1 cellular context compared by ENCODE assay signal in genomic region chr3:195911946-195912270, GRCh38.
TF ChIP-seq lines count a peak whose summit lies in the region.

No MANE protein-coding gene starts in this region.

TF ChIP-seq in HCT116, 20 proteins besides CTCF, POLR2A, EP300 and RAD21:
- TF ChIP-seq CEBPB (IDR thresholded peaks at IDR 0.05; ENCODE audit: low read depth), result no peak
- no peak for TF ChIP-seq POLR2AphosphoS5 (IDR thresholded peaks at IDR 0.05; ENCODE audit: low read depth, low read length)
- TF ChIP-seq ZBTB33 (IDR thresholded peaks at IDR 0.05; ENCODE audit: extremely low read depth, insufficient replicate concordance, low read length), result no peak
- no peak for TF ChIP-seq REST (IDR thresholded peaks at IDR 0.05; ENCODE audit: low read depth)
